In the genomic region with DNA sequence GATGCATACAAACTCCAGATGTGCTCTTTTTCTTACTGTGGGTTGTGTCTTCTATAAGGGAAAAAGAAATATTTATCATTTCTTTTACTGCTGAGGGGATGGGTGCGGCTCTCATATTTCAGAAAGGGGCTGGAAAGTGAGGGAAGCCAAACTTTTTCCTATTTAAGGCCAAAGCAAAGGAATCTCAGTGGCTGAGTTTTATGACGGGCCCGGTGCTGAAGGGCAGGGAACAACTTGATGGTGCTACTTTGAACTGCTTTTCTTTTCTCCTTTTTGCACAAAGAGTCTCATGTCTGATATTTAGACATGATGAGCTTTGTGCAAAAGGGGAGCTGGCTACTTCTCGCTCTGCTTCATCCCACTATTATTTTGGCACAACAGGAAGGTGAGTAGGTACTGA, we compare ENCODE assay signal across 9 cellular contexts. TPM values are rescaled to one million over a fixed set of nuclear protein-coding genes. Genes with fewer than 3 reads are reported as not detected.
DNase-seq lines count a peak whose midpoint lies in the region; ATAC-seq and TF ChIP-seq lines count a peak whose summit lies in the region.
"Had no signal": no experiment of that assay in that cellular context is flagged by ENCODE, and none has a peak within 500 bp of the region (broad histone marks: within the 10 kb centered on the region; RNA-seq: fewer than 3 reads in every experiment).

A gene (plus strand): TSS at position 190 of the 400 bp plus-strand sequence. CDS start 117 bp downstream, at position 307.

- TF ChIP-seq CTCF in AG04449 (IDR thresholded peaks at IDR 0.05; ENCODE audit: insufficient read depth, low read length, missing control alignments) (no peak), SK-N-SH (IDR thresholded peaks at IDR 0.05) (no peak), gastroesophageal sphincter (IDR thresholded peaks at IDR 0.05) (no peak), osteocyte (IDR thresholded peaks at IDR 0.05) (no peak)

- peaks cover 57% of the 10 kb centered on the region for H3K79me2 ChIP-seq in SK-N-SH (ENCODE audit: insufficient read depth)

- H2AFZ ChIP-seq in SK-N-SH (ENCODE audit: low read depth), result peak within 1 kb of the TSS; percentile 61

- peak within 1 kb of the TSS; percentile 96 for H3K9ac ChIP-seq in SK-N-SH
- H3K9ac ChIP-seq: BLaER1 had no signal

- H3K9me3 Mint-ChIP-seq in osteocyte (ENCODE audit: unreplicated experiment), result no peaks in the 10 kb centered on the region

- H3K27me3 ChIP-seq in SK-N-SH (ENCODE audit: insufficient read depth) (no peaks in the 10 kb centered on the region), gastroesophageal sphincter (no peaks in the 10 kb centered on the region)
- H3K27me3 ChIP-seq: BLaER1 had no signal

- TF ChIP-seq RAD21 in SK-N-SH (IDR thresholded peaks at IDR 0.05; ENCODE audit: low read length), result no peak

- WGBS in SK-N-SH (ENCODE audit: low lambda C conversion rate), result 18% methylated on average over 4 of the region's 4 CpGs
- 5 to 17% methylated on average over 4 of the region's 4 CpGs for WGBS in gastroesophageal sphincter (ENCODE audit: low coverage in 1 of 2), 2 donors

- TF ChIP-seq EP300 in SK-N-SH (IDR thresholded peaks at IDR 0.05; ENCODE audit: borderline replicate concordance in 1 of 2, low read depth in 1 of 2, low read length in 1 of 2) (no peak), gastroesophageal sphincter (IDR thresholded peaks at IDR 0.05) (no peak)

- peaks cover 50% of the 10 kb centered on the region for H3K4me1 Mint-ChIP-seq in osteocyte (ENCODE audit: unreplicated experiment)

- no peaks in the 10 kb centered on the region for H3K9me3 ChIP-seq in SK-N-SH
- no peaks in the 10 kb centered on the region for H3K9me3 ChIP-seq in gastroesophageal sphincter
- H3K9me3 ChIP-seq: BLaER1 had no signal

- POLR2A ChIA-PET in AG04449 (lab: Yijun Ruan, JAX), result interaction anchor here (1.0 kb wide), 1 partner anchor 10 kb away, joined by 6 read pairs; no protein-coding TSS in a partner anchor
- POLR2A ChIA-PET in SK-N-SH (lab: Yijun Ruan, JAX), result no interaction called here

- H4K20me1 ChIP-seq in SK-N-SH (ENCODE audit: insufficient read depth), result no peaks in the 10 kb centered on the region
- H4K20me1 ChIP-seq: BLaER1 had no signal

- CTCF ChIA-PET in AG04449 (lab: Yijun Ruan, JAX) (interaction anchor here (0.9 to 6.0 kb wide), 6 partner anchors 10 to 448 kb away, joined by 3 to 118 read pairs (median 4); no protein-coding TSS in a partner anchor), SK-N-SH (lab: Yijun Ruan, JAX) (interaction anchor here (0.6 to 1.4 kb wide), 3 partner anchors 9 to 313 kb away, joined by 3 to 4 read pairs (median 3); no protein-coding TSS in a partner anchor)

- no peak for DNase-seq in AG04449 (ENCODE audit: low read depth, low spot score)
- no peak for DNase-seq in SK-N-SH
- peak; percentile 84 for DNase-seq in osteocyte (ENCODE audit: extremely low spot score, unreplicated experiment)
- DNase-seq in NCI-H2081 (lab: John Stamatoyannopoulos, UW), result no peak
- DNase-seq in Kasumi-1 (lab: John Stamatoyannopoulos, UW), result no peak

- ATAC-seq in gastroesophageal sphincter (no peak), GM21526 (IDR thresholded peaks at IDR 0.05; ENCODE audit: low FRiP score, unreplicated experiment) (no peak), HG03196 (IDR thresholded peaks at IDR 0.05; ENCODE audit: unreplicated experiment) (no peak)

- H3K36me3 ChIP-seq in SK-N-SH (replicated peaks in 1 of 2; ENCODE audit: control insufficient read depth in 1 of 2, insufficient read depth in 2 of 2, low read length in 1 of 2) (peaks cover 5 to 26% of the 10 kb centered on the region in 2 experiments), gastroesophageal sphincter (no peaks in the 10 kb centered on the region)
- H3K36me3 ChIP-seq: BLaER1 had no signal

- peak within 1 kb of the TSS; percentile 97 for H3K4me3 Mint-ChIP-seq in osteocyte (ENCODE audit: unreplicated experiment)

- peak within 1 kb of the TSS; percentile 95 for H3K27ac Mint-ChIP-seq in osteocyte (ENCODE audit: unreplicated experiment)

- H3K4me3 ChIP-seq in AG04449 (ENCODE audit: low read depth, low read length), result peak within 1 kb of the TSS; percentile 60
- H3K4me3 ChIP-seq in SK-N-SH (ENCODE audit: low read depth in 2 of 2, low read length in 1 of 2), result peak within 1 kb of the TSS; percentile 60 to 74
- H3K4me3 ChIP-seq in gastroesophageal sphincter, result peak within 1 kb of the TSS; percentile 54 to 98
- H3K4me3 ChIP-seq: BLaER1 had no signal

- peak; percentile 54 to 65 for TF ChIP-seq POLR2A in gastroesophageal sphincter (IDR thresholded peaks at IDR 0.05)

- H3K27ac ChIP-seq in SK-N-SH (ENCODE audit: low read depth in 2 of 2, low read length in 1 of 2) (peak within 1 kb of the TSS; percentile 94 to 100), gastroesophageal sphincter (peak within 1 kb of the TSS; percentile 83 to 97 (median 86))
- H3K27ac ChIP-seq: BLaER1 had no signal

- H3K4me1 ChIP-seq in SK-N-SH (ENCODE audit: control insufficient read depth in 1 of 2, insufficient read depth in 2 of 2, low read depth in 1 of 2, low read length in 1 of 2) (peaks cover 3 to 16% of the 10 kb centered on the region in 2 experiments; a peak in 3 of 4 replicates), gastroesophageal sphincter (peaks cover 0 to 39% (median 8%) of the 10 kb centered on the region in 3 donors)
- H3K4me1 ChIP-seq: BLaER1 had no signal

- H3F3A ChIP-seq in SK-N-SH (replicated peaks; ENCODE audit: insufficient read depth), result peaks cover 62% of the 10 kb centered on the region

- H3K4me2 ChIP-seq in SK-N-SH, result peak within 1 kb of the TSS; percentile 85
- H3K4me2 ChIP-seq: BLaER1 had no signal

- no peaks in the 10 kb centered on the region for H3K9me2 ChIP-seq in SK-N-SH

- no peaks in the 10 kb centered on the region for H3K27me3 Mint-ChIP-seq in osteocyte (ENCODE audit: unreplicated experiment)

- peaks cover 23% of the 10 kb centered on the region for H3K36me3 Mint-ChIP-seq in osteocyte (ENCODE audit: unreplicated experiment)

TF ChIP-seq in SK-N-SH, 30 proteins besides CTCF, POLR2A, EP300 and RAD21 (continues in another document):
- no peak for TF ChIP-seq RXRA (IDR thresholded peaks at IDR 0.05; ENCODE audit: borderline replicate concordance, low read depth)
- TF ChIP-seq EZH2phosphoT487 (IDR thresholded peaks at IDR 0.05; ENCODE audit: borderline replicate concordance, low read depth), result no peak
- TF ChIP-seq JUND (IDR thresholded peaks at IDR 0.05), result no peak; the same call in 1 of the 2 replicates
- TF ChIP-seq SIN3A (IDR thresholded peaks at IDR 0.05; ENCODE audit: borderline replicate concordance, low read depth, low read length), result peak; percentile 88
- TF ChIP-seq, protein P1, sequence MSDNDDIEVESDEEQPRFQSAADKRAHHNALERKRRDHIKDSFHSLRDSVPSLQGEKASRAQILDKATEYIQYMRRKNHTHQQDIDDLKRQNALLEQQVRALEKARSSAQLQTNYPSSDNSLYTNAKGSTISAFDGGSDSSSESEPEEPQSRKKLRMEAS (IDR thresholded peaks at IDR 0.05; ENCODE audit: low read depth), result peak; percentile 46; the same call in 1 of the 2 replicates
- no peak for TF ChIP-seq MXI1 (IDR thresholded peaks at IDR 0.05; ENCODE audit: low read depth, low read length)
- TF ChIP-seq NFIC (IDR thresholded peaks at IDR 0.05; ENCODE audit: borderline replicate concordance), result 0 out of 2 replicates have a peak, but pooled peaks have one; percentile 34
- peak; percentile 41; the same call in 1 of the 2 replicates for TF ChIP-seq YY1 (IDR thresholded peaks at IDR 0.05; ENCODE audit: low read depth)
- no peak for TF ChIP-seq NRF1 (IDR thresholded peaks at IDR 0.05; ENCODE audit: low read depth, low read length)
- TF ChIP-seq TAF1 (IDR thresholded peaks at IDR 0.05; ENCODE audit: borderline replicate concordance, low read depth, low read length), result peak; percentile 91
- no peak for TF ChIP-seq FOXJ3 (CRISPR knock-in tag; IDR thresholded peaks at IDR 0.05)
- TF ChIP-seq, protein P2, sequence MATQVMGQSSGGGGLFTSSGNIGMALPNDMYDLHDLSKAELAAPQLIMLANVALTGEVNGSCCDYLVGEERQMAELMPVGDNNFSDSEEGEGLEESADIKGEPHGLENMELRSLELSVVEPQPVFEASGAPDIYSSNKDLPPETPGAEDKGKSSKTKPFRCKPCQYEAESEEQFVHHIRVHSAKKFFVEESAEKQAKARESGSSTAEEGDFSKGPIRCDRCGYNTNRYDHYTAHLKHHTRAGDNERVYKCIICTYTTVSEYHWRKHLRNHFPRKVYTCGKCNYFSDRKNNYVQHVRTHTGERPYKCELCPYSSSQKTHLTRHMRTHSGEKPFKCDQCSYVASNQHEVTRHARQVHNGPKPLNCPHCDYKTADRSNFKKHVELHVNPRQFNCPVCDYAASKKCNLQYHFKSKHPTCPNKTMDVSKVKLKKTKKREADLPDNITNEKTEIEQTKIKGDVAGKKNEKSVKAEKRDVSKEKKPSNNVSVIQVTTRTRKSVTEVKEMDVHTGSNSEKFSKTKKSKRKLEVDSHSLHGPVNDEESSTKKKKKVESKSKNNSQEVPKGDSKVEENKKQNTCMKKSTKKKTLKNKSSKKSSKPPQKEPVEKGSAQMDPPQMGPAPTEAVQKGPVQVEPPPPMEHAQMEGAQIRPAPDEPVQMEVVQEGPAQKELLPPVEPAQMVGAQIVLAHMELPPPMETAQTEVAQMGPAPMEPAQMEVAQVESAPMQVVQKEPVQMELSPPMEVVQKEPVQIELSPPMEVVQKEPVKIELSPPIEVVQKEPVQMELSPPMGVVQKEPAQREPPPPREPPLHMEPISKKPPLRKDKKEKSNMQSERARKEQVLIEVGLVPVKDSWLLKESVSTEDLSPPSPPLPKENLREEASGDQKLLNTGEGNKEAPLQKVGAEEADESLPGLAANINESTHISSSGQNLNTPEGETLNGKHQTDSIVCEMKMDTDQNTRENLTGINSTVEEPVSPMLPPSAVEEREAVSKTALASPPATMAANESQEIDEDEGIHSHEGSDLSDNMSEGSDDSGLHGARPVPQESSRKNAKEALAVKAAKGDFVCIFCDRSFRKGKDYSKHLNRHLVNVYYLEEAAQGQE (IDR thresholded peaks at IDR 0.05; ENCODE audit: low read depth, low read length), result peak; percentile 62; the same call in 1 of the 2 replicates
- no peak for TF ChIP-seq TEAD4 (IDR thresholded peaks at IDR 0.05; ENCODE audit: borderline replicate concordance, insufficient read depth)
- TF ChIP-seq POLR2AphosphoS5 (IDR thresholded peaks at IDR 0.05; ENCODE audit: low read depth, low read length), result peak; percentile 99
- TF ChIP-seq, protein P3, sequence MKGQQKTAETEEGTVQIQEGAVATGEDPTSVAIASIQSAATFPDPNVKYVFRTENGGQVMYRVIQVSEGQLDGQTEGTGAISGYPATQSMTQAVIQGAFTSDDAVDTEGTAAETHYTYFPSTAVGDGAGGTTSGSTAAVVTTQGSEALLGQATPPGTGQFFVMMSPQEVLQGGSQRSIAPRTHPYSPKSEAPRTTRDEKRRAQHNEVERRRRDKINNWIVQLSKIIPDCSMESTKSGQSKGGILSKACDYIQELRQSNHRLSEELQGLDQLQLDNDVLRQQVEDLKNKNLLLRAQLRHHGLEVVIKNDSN (IDR thresholded peaks at IDR 0.05; ENCODE audit: borderline replicate concordance, low read depth), result no peak

RNA-seq across cellular contexts. Expression of the gene that starts here (rescaled TPM):
- polyA plus RNA-seq in SK-N-SH (2012; rRNA removed), result 900 and 987 TPM in 2 replicates
- 795 and 912 TPM in 2 replicates for polyA plus RNA-seq in SK-N-SH (2012; cell fraction: cytosol; rRNA removed)
- polyA plus RNA-seq in SK-N-SH (2012; cell fraction: nucleus; rRNA removed), result 770 and 1,016 TPM in 2 replicates
- total RNA-seq in gastroesophageal sphincter (100 to 1,000 TPM; 211 to 408 (median 347) TPM), osteocyte (7,546 and 8,171 TPM in 2 replicates)

Comparison
In these comparisons a context has a peak if more than half of its experiments do, and no peak if none do; other contexts are left out.
1. RNA of the gene that starts here (total RNA-seq): 7,546 to 8,171 TPM in osteocyte; 211 to 408 TPM in gastroesophageal sphincter; every median in the first group is over 10 times any median in the second.
2. Peak in every context shown above with its lines, with median percentiles within 50 percentile points of each other: H3K4me3 ChIP-seq.